1 cellular context compared by ENCODE assay signal in the genomic region with DNA sequence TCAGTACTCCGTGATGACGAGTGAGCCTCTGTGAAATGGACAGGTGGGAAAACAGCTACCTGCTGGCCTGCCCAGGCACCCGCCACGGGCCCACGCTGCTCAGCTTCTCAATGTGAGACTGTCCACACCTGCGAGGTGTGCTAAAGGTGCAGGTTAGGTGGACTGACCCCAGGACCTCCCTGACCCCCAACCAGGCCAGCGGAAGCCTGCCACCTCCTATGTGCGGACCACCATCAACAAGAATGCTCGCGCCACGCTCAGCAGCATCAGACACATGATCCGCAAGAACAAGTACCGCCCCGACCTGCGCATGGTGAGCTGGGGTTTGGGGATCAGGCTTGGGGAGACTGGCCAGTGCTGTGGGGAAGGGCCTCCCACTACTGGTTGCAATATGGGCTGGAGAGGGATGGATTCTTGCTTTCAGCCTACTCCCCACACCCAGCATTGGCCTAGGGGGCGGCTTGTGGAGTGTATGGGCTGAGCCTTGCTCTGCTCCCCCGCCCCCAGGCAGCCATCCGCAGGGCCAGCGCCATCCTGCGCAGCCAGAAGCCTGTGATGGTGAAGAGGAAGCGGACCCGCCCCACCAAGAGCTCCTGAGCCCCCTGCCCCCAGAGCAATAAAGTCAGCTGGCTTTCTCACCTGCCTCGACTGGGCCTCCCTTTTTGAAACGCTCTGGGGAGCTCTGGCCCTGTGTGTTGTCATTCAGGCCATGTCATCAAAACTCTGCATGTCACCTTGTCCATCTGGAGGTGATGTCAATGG.
TF ChIP-seq lines count a peak whose summit lies in the region.

No MANE protein-coding gene starts in this region.

TF ChIP-seq in HepG2, 621 proteins besides CTCF, POLR2A, EP300 and RAD21 (continues in another document):
- TF ChIP-seq, protein P1, sequence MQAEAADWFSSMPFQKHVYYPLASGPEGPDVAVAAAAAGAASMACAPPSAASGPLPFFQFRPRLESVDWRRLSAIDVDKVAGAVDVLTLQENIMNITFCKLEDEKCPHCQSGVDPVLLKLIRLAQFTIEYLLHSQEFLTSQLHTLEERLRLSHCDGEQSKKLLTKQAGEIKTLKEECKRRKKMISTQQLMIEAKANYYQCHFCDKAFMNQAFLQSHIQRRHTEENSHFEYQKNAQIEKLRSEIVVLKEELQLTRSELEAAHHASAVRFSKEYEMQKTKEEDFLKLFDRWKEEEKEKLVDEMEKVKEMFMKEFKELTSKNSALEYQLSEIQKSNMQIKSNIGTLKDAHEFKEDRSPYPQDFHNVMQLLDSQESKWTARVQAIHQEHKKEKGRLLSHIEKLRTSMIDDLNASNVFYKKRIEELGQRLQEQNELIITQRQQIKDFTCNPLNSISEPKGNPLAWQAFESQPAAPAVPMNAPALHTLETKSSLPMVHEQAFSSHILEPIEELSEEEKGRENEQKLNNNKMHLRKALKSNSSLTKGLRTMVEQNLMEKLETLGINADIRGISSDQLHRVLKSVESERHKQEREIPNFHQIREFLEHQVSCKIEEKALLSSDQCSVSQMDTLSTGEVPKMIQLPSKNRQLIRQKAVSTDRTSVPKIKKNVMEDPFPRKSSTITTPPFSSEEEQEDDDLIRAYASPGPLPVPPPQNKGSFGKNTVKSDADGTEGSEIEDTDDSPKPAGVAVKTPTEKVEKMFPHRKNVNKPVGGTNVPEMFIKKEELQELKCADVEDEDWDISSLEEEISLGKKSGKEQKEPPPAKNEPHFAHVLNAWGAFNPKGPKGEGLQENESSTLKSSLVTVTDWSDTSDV (CRISPR knock-in tag; IDR thresholded peaks at IDR 0.05): no peak
- TF ChIP-seq SYNCRIP (IDR thresholded peaks at IDR 0.05; ENCODE audit: insufficient read depth, low read depth, low read length) (no peak), AGO2 (optimal IDR thresholded peaks at IDR 0.05; ENCODE audit: low read depth, low read length) (peak; percentile 72), ZNF746 (CRISPR knock-in tag; IDR thresholded peaks at IDR 0.05) (0 out of 2 replicates have a peak, but pooled peaks have one; percentile 22), ZSCAN25 (CRISPR knock-in tag; IDR thresholded peaks at IDR 0.05) (no peak), RBFOX2 (IDR thresholded peaks at IDR 0.05; ENCODE audit: low read depth, low read length) (peak; percentile 52), PHF20 (CRISPR knock-in tag; IDR thresholded peaks at IDR 0.05) (no peak), ZNF124 (CRISPR knock-in tag; IDR thresholded peaks at IDR 0.05) (no peak), NAIF1 (CRISPR knock-in tag; IDR thresholded peaks at IDR 0.05; ENCODE audit: borderline replicate concordance) (no peak), KDM1A (CRISPR knock-in tag; IDR thresholded peaks at IDR 0.05) (no peak), CREB3 (CRISPR knock-in tag; IDR thresholded peaks at IDR 0.05) (no peak), NR2C2 (CRISPR knock-in tag; IDR thresholded peaks at IDR 0.05; ENCODE audit: borderline replicate concordance) (no peak), LBX2 (CRISPR knock-in tag; IDR thresholded peaks at IDR 0.05; ENCODE audit: borderline replicate concordance) (no peak), MLLT10 (CRISPR knock-in tag; IDR thresholded peaks at IDR 0.05) (no peak), TOPORS (CRISPR knock-in tag; IDR thresholded peaks at IDR 0.05) (0 out of 2 replicates have a peak, but pooled peaks have one; percentile 54), REPIN1 (CRISPR knock-in tag; IDR thresholded peaks at IDR 0.05; ENCODE audit: borderline replicate concordance, low read depth) (no peak), LCORL (IDR thresholded peaks at IDR 0.05) (no peak), LCORL (CRISPR knock-in tag; IDR thresholded peaks at IDR 0.05) (no peak), ZNF251 (CRISPR knock-in tag; IDR thresholded peaks at IDR 0.05) (no peak), TFDP2 (CRISPR knock-in tag; IDR thresholded peaks at IDR 0.05) (no peak), SIN3A (IDR thresholded peaks at IDR 0.05; ENCODE audit: borderline replicate concordance, low read depth, low read length) (no peak), ZNF646 (CRISPR knock-in tag; IDR thresholded peaks at IDR 0.05) (no peak)
- TF ChIP-seq, protein P2, sequence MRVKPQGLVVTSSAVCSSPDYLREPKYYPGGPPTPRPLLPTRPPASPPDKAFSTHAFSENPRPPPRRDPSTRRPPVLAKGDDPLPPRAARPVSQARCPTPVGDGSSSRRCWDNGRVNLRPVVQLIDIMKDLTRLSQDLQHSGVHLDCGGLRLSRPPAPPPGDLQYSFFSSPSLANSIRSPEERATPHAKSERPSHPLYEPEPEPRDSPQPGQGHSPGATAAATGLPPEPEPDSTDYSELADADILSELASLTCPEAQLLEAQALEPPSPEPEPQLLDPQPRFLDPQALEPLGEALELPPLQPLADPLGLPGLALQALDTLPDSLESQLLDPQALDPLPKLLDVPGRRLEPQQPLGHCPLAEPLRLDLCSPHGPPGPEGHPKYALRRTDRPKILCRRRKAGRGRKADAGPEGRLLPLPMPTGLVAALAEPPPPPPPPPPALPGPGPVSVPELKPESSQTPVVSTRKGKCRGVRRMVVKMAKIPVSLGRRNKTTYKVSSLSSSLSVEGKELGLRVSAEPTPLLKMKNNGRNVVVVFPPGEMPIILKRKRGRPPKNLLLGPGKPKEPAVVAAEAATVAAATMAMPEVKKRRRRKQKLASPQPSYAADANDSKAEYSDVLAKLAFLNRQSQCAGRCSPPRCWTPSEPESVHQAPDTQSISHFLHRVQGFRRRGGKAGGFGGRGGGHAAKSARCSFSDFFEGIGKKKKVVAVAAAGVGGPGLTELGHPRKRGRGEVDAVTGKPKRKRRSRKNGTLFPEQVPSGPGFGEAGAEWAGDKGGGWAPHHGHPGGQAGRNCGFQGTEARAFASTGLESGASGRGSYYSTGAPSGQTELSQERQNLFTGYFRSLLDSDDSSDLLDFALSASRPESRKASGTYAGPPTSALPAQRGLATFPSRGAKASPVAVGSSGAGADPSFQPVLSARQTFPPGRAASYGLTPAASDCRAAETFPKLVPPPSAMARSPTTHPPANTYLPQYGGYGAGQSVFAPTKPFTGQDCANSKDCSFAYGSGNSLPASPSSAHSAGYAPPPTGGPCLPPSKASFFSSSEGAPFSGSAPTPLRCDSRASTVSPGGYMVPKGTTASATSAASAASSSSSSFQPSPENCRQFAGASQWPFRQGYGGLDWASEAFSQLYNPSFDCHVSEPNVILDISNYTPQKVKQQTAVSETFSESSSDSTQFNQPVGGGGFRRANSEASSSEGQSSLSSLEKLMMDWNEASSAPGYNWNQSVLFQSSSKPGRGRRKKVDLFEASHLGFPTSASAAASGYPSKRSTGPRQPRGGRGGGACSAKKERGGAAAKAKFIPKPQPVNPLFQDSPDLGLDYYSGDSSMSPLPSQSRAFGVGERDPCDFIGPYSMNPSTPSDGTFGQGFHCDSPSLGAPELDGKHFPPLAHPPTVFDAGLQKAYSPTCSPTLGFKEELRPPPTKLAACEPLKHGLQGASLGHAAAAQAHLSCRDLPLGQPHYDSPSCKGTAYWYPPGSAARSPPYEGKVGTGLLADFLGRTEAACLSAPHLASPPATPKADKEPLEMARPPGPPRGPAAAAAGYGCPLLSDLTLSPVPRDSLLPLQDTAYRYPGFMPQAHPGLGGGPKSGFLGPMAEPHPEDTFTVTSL (CRISPR knock-in tag; IDR thresholded peaks at IDR 0.05; ENCODE audit: borderline replicate concordance): no peak
- TF ChIP-seq, protein P3, sequence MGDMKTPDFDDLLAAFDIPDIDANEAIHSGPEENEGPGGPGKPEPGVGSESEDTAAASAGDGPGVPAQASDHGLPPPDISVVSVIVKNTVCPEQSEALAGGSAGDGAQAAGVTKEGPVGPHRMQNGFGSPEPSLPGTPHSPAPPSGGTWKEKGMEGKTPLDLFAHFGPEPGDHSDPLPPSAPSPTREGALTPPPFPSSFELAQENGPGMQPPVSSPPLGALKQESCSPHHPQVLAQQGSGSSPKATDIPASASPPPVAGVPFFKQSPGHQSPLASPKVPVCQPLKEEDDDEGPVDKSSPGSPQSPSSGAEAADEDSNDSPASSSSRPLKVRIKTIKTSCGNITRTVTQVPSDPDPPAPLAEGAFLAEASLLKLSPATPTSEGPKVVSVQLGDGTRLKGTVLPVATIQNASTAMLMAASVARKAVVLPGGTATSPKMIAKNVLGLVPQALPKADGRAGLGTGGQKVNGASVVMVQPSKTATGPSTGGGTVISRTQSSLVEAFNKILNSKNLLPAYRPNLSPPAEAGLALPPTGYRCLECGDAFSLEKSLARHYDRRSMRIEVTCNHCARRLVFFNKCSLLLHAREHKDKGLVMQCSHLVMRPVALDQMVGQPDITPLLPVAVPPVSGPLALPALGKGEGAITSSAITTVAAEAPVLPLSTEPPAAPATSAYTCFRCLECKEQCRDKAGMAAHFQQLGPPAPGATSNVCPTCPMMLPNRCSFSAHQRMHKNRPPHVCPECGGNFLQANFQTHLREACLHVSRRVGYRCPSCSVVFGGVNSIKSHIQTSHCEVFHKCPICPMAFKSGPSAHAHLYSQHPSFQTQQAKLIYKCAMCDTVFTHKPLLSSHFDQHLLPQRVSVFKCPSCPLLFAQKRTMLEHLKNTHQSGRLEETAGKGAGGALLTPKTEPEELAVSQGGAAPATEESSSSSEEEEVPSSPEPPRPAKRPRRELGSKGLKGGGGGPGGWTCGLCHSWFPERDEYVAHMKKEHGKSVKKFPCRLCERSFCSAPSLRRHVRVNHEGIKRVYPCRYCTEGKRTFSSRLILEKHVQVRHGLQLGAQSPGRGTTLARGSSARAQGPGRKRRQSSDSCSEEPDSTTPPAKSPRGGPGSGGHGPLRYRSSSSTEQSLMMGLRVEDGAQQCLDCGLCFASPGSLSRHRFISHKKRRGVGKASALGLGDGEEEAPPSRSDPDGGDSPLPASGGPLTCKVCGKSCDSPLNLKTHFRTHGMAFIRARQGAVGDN (CRISPR knock-in tag; IDR thresholded peaks at IDR 0.05): peak; percentile 8; the same call in 1 of the 2 replicates
- TF ChIP-seq, protein P4, sequence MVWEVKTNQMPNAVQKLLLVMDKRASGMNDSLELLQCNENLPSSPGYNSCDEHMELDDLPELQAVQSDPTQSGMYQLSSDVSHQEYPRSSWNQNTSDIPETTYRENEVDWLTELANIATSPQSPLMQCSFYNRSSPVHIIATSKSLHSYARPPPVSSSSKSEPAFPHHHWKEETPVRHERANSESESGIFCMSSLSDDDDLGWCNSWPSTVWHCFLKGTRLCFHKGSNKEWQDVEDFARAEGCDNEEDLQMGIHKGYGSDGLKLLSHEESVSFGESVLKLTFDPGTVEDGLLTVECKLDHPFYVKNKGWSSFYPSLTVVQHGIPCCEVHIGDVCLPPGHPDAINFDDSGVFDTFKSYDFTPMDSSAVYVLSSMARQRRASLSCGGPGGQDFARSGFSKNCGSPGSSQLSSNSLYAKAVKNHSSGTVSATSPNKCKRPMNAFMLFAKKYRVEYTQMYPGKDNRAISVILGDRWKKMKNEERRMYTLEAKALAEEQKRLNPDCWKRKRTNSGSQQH (CRISPR knock-in tag; IDR thresholded peaks at IDR 0.05; ENCODE audit: low read depth): no peak
